In genomic region chr14:91300283-91300841, GRCh38 we compare ENCODE assay signal across 16 cellular contexts. TPM values are rescaled to one million over a fixed set of nuclear protein-coding genes. Genes with fewer than 3 reads are reported as not detected.
A peak's percentile ranks its signal among the peaks of the same experiment; 100 is the strongest.
DNase-seq lines count a peak whose midpoint lies in the region; ATAC-seq and TF ChIP-seq lines count a peak whose summit lies in the region.
"Had no signal": no experiment of that assay in that cellular context is flagged by ENCODE, and none has a peak within 500 bp of the region (broad histone marks: within the 10 kb centered on the region; RNA-seq: fewer than 3 reads in every experiment).

No MANE protein-coding gene starts in this region.

- no peak for DNase-seq in CD4-positive, CD25-positive, alpha-beta regulatory T cell
- DNase-seq in D341Med (ENCODE audit: low spot score) (peak; percentile 79), mesenchymal stem cell (peak; percentile 10), NCI-H2196 (lab: John Stamatoyannopoulos, UW; ENCODE audit: unreplicated experiment) (no peak), SHP77 (lab: John Stamatoyannopoulos, UW) (no peak), MCF 10A (ENCODE audit: unreplicated experiment) (no peak)
- DNase-seq in activated naive CD4-positive, alpha-beta T cell treated with anti-CD3 and anti-CD28 coated beads, Interleukin-2, amount 50 U/mL, for 72 hours (ENCODE audit: low spot score in 2 of 2): no peak
- DNase-seq: activated CD4-positive, CD25-positive, alpha-beta regulatory T cell treated with anti-CD3 and anti-CD28 coated beads, Interleukin-2, amount 50 U/mL, for 72 hours; DND-41; effector CD4-positive, alpha-beta T cell; foreskin fibroblast; GOT3; RPMI8226; T-helper 17 cell had no signal

- whole genome bisulfite sequencing in mesenchymal stem cell: 73% methylated on average over 9 of the region's 9 CpGs

- H2BK12ac ChIP-seq in mesenchymal stem cell (ENCODE audit: low read length in 2 of 2): no peak overlapping the region

- H3K27ac Mint-ChIP-seq in CD4-positive, CD25-positive, alpha-beta regulatory T cell: peak overlapping the region in 2 of 3 donors; percentile 36 to 81
- H3K27ac Mint-ChIP-seq in activated naive CD4-positive, alpha-beta T cell treated with anti-CD3 and anti-CD28 coated beads, Interleukin-2, amount 50 U/mL, for 72 hours: peak overlapping the region; percentile 95
- no peak overlapping the region for H3K27ac Mint-ChIP-seq in MCF 10A (ENCODE audit: low read depth, unreplicated experiment)

- intact Hi-C loops in MCF 10A (cut with micrococcal nuclease): no loop called here

- no peak for ATAC-seq in CD4-positive, CD25-positive, alpha-beta regulatory T cell (ENCODE audit: low read depth in 2 of 2)
- no peak for ATAC-seq in activated naive CD4-positive, alpha-beta T cell treated with anti-CD3 and anti-CD28 coated beads, Interleukin-2, amount 50 U/mL, for 72 hours
- no peak for ATAC-seq in GM21576 (IDR thresholded peaks at IDR 0.05; ENCODE audit: unreplicated experiment)
- ATAC-seq: T-helper 17 cell had no signal

- no peaks in the 10 kb centered on the region for H3K9me3 Mint-ChIP-seq in CD4-positive, CD25-positive, alpha-beta regulatory T cell
- no peaks in the 10 kb centered on the region for H3K9me3 Mint-ChIP-seq in activated naive CD4-positive, alpha-beta T cell treated with anti-CD3 and anti-CD28 coated beads, Interleukin-2, amount 50 U/mL, for 72 hours
- no peaks in the 10 kb centered on the region for H3K9me3 Mint-ChIP-seq in MCF 10A (ENCODE audit: unreplicated experiment)

- POLR2A ChIA-PET in MCF 10A (lab: Yijun Ruan, JAX): no interaction called here

- no peak overlapping the region for H3K23ac ChIP-seq in mesenchymal stem cell (ENCODE audit: low read length in 2 of 2)

- H3K4me3 ChIP-seq in CD4-positive, CD25-positive, alpha-beta regulatory T cell (ENCODE audit: low read depth, low read length): no peak overlapping the region
- H3K4me3 ChIP-seq in mesenchymal stem cell (ENCODE audit: insufficient read depth in 1 of 2, low read depth in 1 of 2, low read length in 2 of 2): no peak overlapping the region
- H3K4me3 ChIP-seq: lung had no signal

- no peak overlapping the region for H2AFZ ChIP-seq in mesenchymal stem cell (ENCODE audit: low read depth, low read length)

- no peaks in the 10 kb centered on the region for H3K27me3 Mint-ChIP-seq in CD4-positive, CD25-positive, alpha-beta regulatory T cell
- H3K27me3 Mint-ChIP-seq in MCF 10A (ENCODE audit: insufficient read depth, unreplicated experiment): no peaks in the 10 kb centered on the region
- H3K27me3 Mint-ChIP-seq: T-helper 17 cell had no signal

- H3K36me3 ChIP-seq in CD4-positive, CD25-positive, alpha-beta regulatory T cell (ENCODE audit: control insufficient read depth, insufficient read depth, low read length): peaks cover 96% of the 10 kb centered on the region
- H3K36me3 ChIP-seq in mesenchymal stem cell (ENCODE audit: control insufficient read depth in 1 of 2, insufficient read depth in 2 of 2, low read depth in 1 of 2, low read length in 2 of 2): peaks cover 0 to 11% of the 10 kb centered on the region in 2 experiments

- H3K9me3 ChIP-seq in CD4-positive, CD25-positive, alpha-beta regulatory T cell (ENCODE audit: control insufficient read depth in 2 of 2, low read length in 2 of 2): no peaks in the 10 kb centered on the region
- no peaks in the 10 kb centered on the region for H3K9me3 ChIP-seq in mesenchymal stem cell (ENCODE audit: control insufficient read depth, low read length)

- H3K27me3 ChIP-seq in CD4-positive, CD25-positive, alpha-beta regulatory T cell (ENCODE audit: control insufficient read depth, insufficient read depth, low read length): no peaks in the 10 kb centered on the region
- H3K27me3 ChIP-seq in mesenchymal stem cell (ENCODE audit: control insufficient read depth in 1 of 2, insufficient read depth in 1 of 2, low read length in 2 of 2): peaks cover 0 to 96% of the 10 kb centered on the region in 2 experiments

- no peak overlapping the region for H3K27ac ChIP-seq in CD4-positive, CD25-positive, alpha-beta regulatory T cell (ENCODE audit: insufficient read depth, low read length, poor library complexity, severe bottlenecking)
- H3K27ac ChIP-seq in mesenchymal stem cell (ENCODE audit: low read length, poor library complexity, severe bottlenecking): no peak overlapping the region

- no peak overlapping the region for H3K18ac ChIP-seq in mesenchymal stem cell (ENCODE audit: low read depth in 1 of 2, low read length in 2 of 2)

- H2BK120ac ChIP-seq in mesenchymal stem cell (ENCODE audit: low read depth, low read length): no peak overlapping the region

- no TSS peak for BruUV-seq in MCF 10A (replicated peaks; lab: Mats Ljungman, UMichigan)

- peaks cover 14 to 37% (median 22%) of the 10 kb centered on the region in 4 donors for H3K4me1 Mint-ChIP-seq in CD4-positive, CD25-positive, alpha-beta regulatory T cell
- H3K4me1 Mint-ChIP-seq in MCF 10A (ENCODE audit: insufficient read depth, unreplicated experiment): no peaks in the 10 kb centered on the region

- H3K79me1 ChIP-seq in mesenchymal stem cell (replicated peaks; ENCODE audit: low read length, poor library complexity, severe bottlenecking): no peaks in the 10 kb centered on the region

- H2BK15ac ChIP-seq in mesenchymal stem cell (ENCODE audit: low read depth, poor library complexity, severe bottlenecking): peak overlapping the region; percentile 36

- H3K36me3 Mint-ChIP-seq in CD4-positive, CD25-positive, alpha-beta regulatory T cell: peaks cover 40% of the 10 kb centered on the region
- peaks cover 52 to 61% of the 10 kb centered on the region in 2 donors for H3K36me3 Mint-ChIP-seq in activated naive CD4-positive, alpha-beta T cell treated with anti-CD3 and anti-CD28 coated beads, Interleukin-2, amount 50 U/mL, for 72 hours
- peaks cover 11% of the 10 kb centered on the region for H3K36me3 Mint-ChIP-seq in MCF 10A (ENCODE audit: insufficient read depth, unreplicated experiment)

- H3K9ac ChIP-seq in mesenchymal stem cell (ENCODE audit: low read length): no peak overlapping the region

- CTCF ChIA-PET in MCF 10A (lab: Yijun Ruan, JAX): interaction anchor here (0.7 to 0.9 kb wide), 2 partner anchors 14 to 15 kb away, joined by 4 read pairs; no protein-coding TSS in a partner anchor

- TF ChIP-seq CTCF in MCF 10A (IDR thresholded peaks at IDR 0.05; ENCODE audit: unreplicated experiment): no peak

- no peak overlapping the region for H3K4ac ChIP-seq in mesenchymal stem cell (ENCODE audit: low read depth in 1 of 2, low read length in 2 of 2)

- H3K4me1 ChIP-seq in CD4-positive, CD25-positive, alpha-beta regulatory T cell (ENCODE audit: control insufficient read depth, insufficient read depth, low read length, poor library complexity, severe bottlenecking): peaks cover 18% of the 10 kb centered on the region
- H3K4me1 ChIP-seq in mesenchymal stem cell (ENCODE audit: control insufficient read depth, insufficient read depth, low read depth, low read length): peaks cover 7% of the 10 kb centered on the region

- no peak overlapping the region for H2BK5ac ChIP-seq in mesenchymal stem cell (ENCODE audit: low read depth, low read length, poor library complexity, severe bottlenecking)

- H2AK5ac ChIP-seq in mesenchymal stem cell (ENCODE audit: low read length, severe bottlenecking): no peak overlapping the region

- H4K91ac ChIP-seq in mesenchymal stem cell (ENCODE audit: low read length): no peak overlapping the region

- H3K4me3 Mint-ChIP-seq in CD4-positive, CD25-positive, alpha-beta regulatory T cell: no peak overlapping the region
- no peak overlapping the region for H3K4me3 Mint-ChIP-seq in MCF 10A (ENCODE audit: unreplicated experiment)
- H3K4me3 Mint-ChIP-seq: T-helper 17 cell had no signal

- H3K4me2 ChIP-seq in mesenchymal stem cell (ENCODE audit: low read length, poor library complexity, severe bottlenecking): no peak overlapping the region

- H4K8ac ChIP-seq in mesenchymal stem cell (ENCODE audit: low read length): no peak overlapping the region

- no peak overlapping the region for H3K14ac ChIP-seq in mesenchymal stem cell (ENCODE audit: low read length in 2 of 2)

RNA-seq across cellular contexts. Expression of gene GPR68, which starts 55.9 kb away (rescaled TPM):
- total RNA-seq in CD4-positive, CD25-positive, alpha-beta regulatory T cell: 18.8 TPM
- 10 to 100 TPM in 2 of 4 donors, 1 to 10 TPM in 2; 8.5 to 19.1 (median 11.0) TPM for polyA plus RNA-seq in CD4-positive, CD25-positive, alpha-beta regulatory T cell
- total RNA-seq in activated naive CD4-positive, alpha-beta T cell treated with anti-CD3 and anti-CD28 coated beads, Interleukin-2, amount 50 U/mL, for 72 hours: 10 to 100 TPM in 1 of 2 donors, 1 to 10 TPM in 1; 4.6 to 12.7 TPM
- polyA plus RNA-seq in mesenchymal stem cell (2013, experiment 1 of 2): 0.73 TPM
- polyA plus RNA-seq in mesenchymal stem cell (2013, experiment 2 of 2): 0.55 TPM
- 0.10 and 0.14 TPM in 2 replicates for total RNA-seq in MCF 10A (2022)

Comparison
In these comparisons a context has a peak if more than half of its experiments do, and no peak if none do; other contexts are left out.
1. DNase-seq: peak in D341Med (single experiment) and mesenchymal stem cell (single experiment); none in CD4-positive, CD25-positive, alpha-beta regulatory T cell (0 of 3), activated naive CD4-positive, alpha-beta T cell treated with anti-CD3 and anti-CD28 coated beads, Interleukin-2, amount 50 U/mL, for 72 hours (0 of 2), NCI-H2196 (single experiment), SHP77 (0 of 2) and MCF 10A (single experiment).